2 cellular contexts compared by ENCODE assay signal in genomic region chr10:49396666-49396999, GRCh38.
A peak's percentile ranks its signal among the peaks of the same experiment; 100 is the strongest.
TF ChIP-seq lines count a peak whose summit lies in the region.

No MANE protein-coding gene starts in this region.

TF ChIP-seq in GM23338, 12 proteins besides CTCF, POLR2A, EP300 and RAD21:
- no peak for TF ChIP-seq POLR2AphosphoS5 (IDR thresholded peaks at IDR 0.05; ENCODE audit: low read depth)
- TF ChIP-seq, protein P1, sequence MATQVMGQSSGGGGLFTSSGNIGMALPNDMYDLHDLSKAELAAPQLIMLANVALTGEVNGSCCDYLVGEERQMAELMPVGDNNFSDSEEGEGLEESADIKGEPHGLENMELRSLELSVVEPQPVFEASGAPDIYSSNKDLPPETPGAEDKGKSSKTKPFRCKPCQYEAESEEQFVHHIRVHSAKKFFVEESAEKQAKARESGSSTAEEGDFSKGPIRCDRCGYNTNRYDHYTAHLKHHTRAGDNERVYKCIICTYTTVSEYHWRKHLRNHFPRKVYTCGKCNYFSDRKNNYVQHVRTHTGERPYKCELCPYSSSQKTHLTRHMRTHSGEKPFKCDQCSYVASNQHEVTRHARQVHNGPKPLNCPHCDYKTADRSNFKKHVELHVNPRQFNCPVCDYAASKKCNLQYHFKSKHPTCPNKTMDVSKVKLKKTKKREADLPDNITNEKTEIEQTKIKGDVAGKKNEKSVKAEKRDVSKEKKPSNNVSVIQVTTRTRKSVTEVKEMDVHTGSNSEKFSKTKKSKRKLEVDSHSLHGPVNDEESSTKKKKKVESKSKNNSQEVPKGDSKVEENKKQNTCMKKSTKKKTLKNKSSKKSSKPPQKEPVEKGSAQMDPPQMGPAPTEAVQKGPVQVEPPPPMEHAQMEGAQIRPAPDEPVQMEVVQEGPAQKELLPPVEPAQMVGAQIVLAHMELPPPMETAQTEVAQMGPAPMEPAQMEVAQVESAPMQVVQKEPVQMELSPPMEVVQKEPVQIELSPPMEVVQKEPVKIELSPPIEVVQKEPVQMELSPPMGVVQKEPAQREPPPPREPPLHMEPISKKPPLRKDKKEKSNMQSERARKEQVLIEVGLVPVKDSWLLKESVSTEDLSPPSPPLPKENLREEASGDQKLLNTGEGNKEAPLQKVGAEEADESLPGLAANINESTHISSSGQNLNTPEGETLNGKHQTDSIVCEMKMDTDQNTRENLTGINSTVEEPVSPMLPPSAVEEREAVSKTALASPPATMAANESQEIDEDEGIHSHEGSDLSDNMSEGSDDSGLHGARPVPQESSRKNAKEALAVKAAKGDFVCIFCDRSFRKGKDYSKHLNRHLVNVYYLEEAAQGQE (IDR thresholded peaks at IDR 0.05; ENCODE audit: unreplicated experiment), result no peak
- TF ChIP-seq EZH2 (IDR thresholded peaks at IDR 0.05; ENCODE audit: low read depth, unreplicated experiment), result peak; percentile 59
- TF ChIP-seq JUNB (IDR thresholded peaks at IDR 0.05; ENCODE audit: unreplicated experiment), result no peak
- TF ChIP-seq, protein P2, sequence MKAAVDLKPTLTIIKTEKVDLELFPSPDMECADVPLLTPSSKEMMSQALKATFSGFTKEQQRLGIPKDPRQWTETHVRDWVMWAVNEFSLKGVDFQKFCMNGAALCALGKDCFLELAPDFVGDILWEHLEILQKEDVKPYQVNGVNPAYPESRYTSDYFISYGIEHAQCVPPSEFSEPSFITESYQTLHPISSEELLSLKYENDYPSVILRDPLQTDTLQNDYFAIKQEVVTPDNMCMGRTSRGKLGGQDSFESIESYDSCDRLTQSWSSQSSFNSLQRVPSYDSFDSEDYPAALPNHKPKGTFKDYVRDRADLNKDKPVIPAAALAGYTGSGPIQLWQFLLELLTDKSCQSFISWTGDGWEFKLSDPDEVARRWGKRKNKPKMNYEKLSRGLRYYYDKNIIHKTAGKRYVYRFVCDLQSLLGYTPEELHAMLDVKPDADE (IDR thresholded peaks at IDR 0.05), result no peak
- TF ChIP-seq ZNF114 (CRISPR knock-in tag; IDR thresholded peaks at IDR 0.05), result no peak
- TF ChIP-seq ZNF331 (CRISPR knock-in tag; IDR thresholded peaks at IDR 0.05; ENCODE audit: low read depth), result no peak

TF ChIP-seq in H1, 55 proteins besides CTCF, POLR2A, EP300 and RAD21:
- TF ChIP-seq KDM1A (IDR thresholded peaks at IDR 0.05; ENCODE audit: borderline replicate concordance, low read length) (no peak), HDAC6 (IDR thresholded peaks at IDR 0.05; ENCODE audit: low read depth, low read length) (no peak), BCL11A (IDR thresholded peaks at IDR 0.05; ENCODE audit: low read depth in 2 of 2, low read length in 2 of 2) (no peak), EZH2 (IDR thresholded peaks at IDR 0.05; ENCODE audit: low read depth, low read length, severe bottlenecking) (peak; percentile 20), SP2 (IDR thresholded peaks at IDR 0.05; ENCODE audit: low read length) (no peak), GTF2F1 (IDR thresholded peaks at IDR 0.05; ENCODE audit: borderline replicate concordance, low read depth, low read length) (no peak), CHD1 (IDR thresholded peaks at IDR 0.05; ENCODE audit: low read depth, low read length) (no peak), CHD7 (IDR thresholded peaks at IDR 0.05; ENCODE audit: insufficient replicate concordance, low read length) (no peak), RNF2 (IDR thresholded peaks at IDR 0.05; ENCODE audit: borderline replicate concordance, low read depth, low read length, missing control alignments, poor library complexity, severe bottlenecking) (peak; percentile 40)
